Comparison of ENCODE assay signal across 9 cellular contexts in genomic region chr6:125363010-125363359, GRCh38.
A peak's percentile ranks its signal among the peaks of the same experiment; 100 is the strongest.
DNase-seq lines count a peak whose midpoint lies in the region; ATAC-seq and TF ChIP-seq lines count a peak whose summit lies in the region.
"Had no signal": no experiment of that assay in that cellular context is flagged by ENCODE, and none has a peak within 500 bp of the region (broad histone marks: within the 10 kb centered on the region; RNA-seq: fewer than 3 reads in every experiment).

No MANE protein-coding gene starts in this region.

- POLR2A ChIA-PET in BJ (lab: Charles Lee), result no interaction called here

- TF ChIP-seq CTCF in BJ (IDR thresholded peaks at IDR 0.05; ENCODE audit: insufficient read depth, low read depth, low read length) (no peak), RWPE2 (IDR thresholded peaks at IDR 0.05; ENCODE audit: poor library complexity, severe bottlenecking) (no peak), fibroblast of villous mesenchyme (IDR thresholded peaks at IDR 0.05; ENCODE audit: insufficient read depth, low read depth, low read length) (no peak), omental fat pad (IDR thresholded peaks at IDR 0.05) (no peak)

- peaks cover 48% of the 10 kb centered on the region for H3K27me3 Mint-ChIP-seq in T-helper 2 cell treated with Interferon-gamma antibody and Interleukin-4, amounts not matched to agents 5 μg/mL and 100 μg/mL, for 36 hours (ENCODE audit: low read depth)

- no peaks in the 10 kb centered on the region for H3K9me3 Mint-ChIP-seq in T-helper 2 cell treated with Interferon-gamma antibody and Interleukin-4, amounts not matched to agents 5 μg/mL and 100 μg/mL, for 36 hours
- H3K9me3 Mint-ChIP-seq: IgD-negative memory B cell had no signal

- H3K9me3 ChIP-seq in RWPE2 (ENCODE audit: severe bottlenecking), result no peaks in the 10 kb centered on the region

- H3K4me1 ChIP-seq in RWPE2 (ENCODE audit: insufficient read depth, poor library complexity, severe bottlenecking), result no peaks in the 10 kb centered on the region

- ATAC-seq in RWPE2 (ENCODE audit: low read depth), result peak; percentile 74
- ATAC-seq in omental fat pad (ENCODE audit: low FRiP score), result peak; percentile 34
- no peak for ATAC-seq in HG03095 (IDR thresholded peaks at IDR 0.05; ENCODE audit: unreplicated experiment)

- H3K36me3 ChIP-seq in BJ (ENCODE audit: control insufficient read depth, insufficient read depth, low read length) (no peaks in the 10 kb centered on the region), RWPE2 (ENCODE audit: low read depth) (no peaks in the 10 kb centered on the region)

- H3K4me3 Mint-ChIP-seq in T-helper 2 cell treated with Interferon-gamma antibody and Interleukin-4, amounts not matched to agents 5 μg/mL and 100 μg/mL, for 36 hours, result no peak overlapping the region

- H3K36me3 Mint-ChIP-seq in T-helper 2 cell treated with Interferon-gamma antibody and Interleukin-4, amounts not matched to agents 5 μg/mL and 100 μg/mL, for 36 hours (ENCODE audit: low read depth), result no peaks in the 10 kb centered on the region
- H3K36me3 Mint-ChIP-seq: IgD-negative memory B cell had no signal

- peaks cover 8% of the 10 kb centered on the region for H3K27me3 ChIP-seq in BJ (ENCODE audit: control insufficient read depth, insufficient read depth, low read length)
- no peaks in the 10 kb centered on the region for H3K27me3 ChIP-seq in RWPE2 (ENCODE audit: insufficient read depth, poor library complexity, severe bottlenecking)

- DNase-seq in BJ (ENCODE audit: low read depth), result no peak
- DNase-seq in RWPE2 (ENCODE audit: low spot score), result no peak
- DNase-seq in fibroblast of villous mesenchyme (ENCODE audit: low read depth), result peak; percentile 31
- no peak for DNase-seq in omental fat pad (ENCODE audit: low spot score)
- DNase-seq in T-helper 2 cell treated with Interferon-gamma antibody and Interleukin-4, amounts not matched to agents 5 μg/mL and 100 μg/mL, for 36 hours (ENCODE audit: low spot score), result no peak
- DNase-seq in G401 (ENCODE audit: low spot score), result no peak
- DNase-seq in T1000 (lab: John Stamatoyannopoulos, UW), result no peak

- H3K27ac Mint-ChIP-seq in T-helper 2 cell treated with Interferon-gamma antibody and Interleukin-4, amounts not matched to agents 5 μg/mL and 100 μg/mL, for 36 hours, result no peak overlapping the region

- peaks cover 3% of the 10 kb centered on the region for H3K4me1 Mint-ChIP-seq in T-helper 2 cell treated with Interferon-gamma antibody and Interleukin-4, amounts not matched to agents 5 μg/mL and 100 μg/mL, for 36 hours (ENCODE audit: low read depth)

- CTCF ChIA-PET in BJ (lab: Yijun Ruan, JAX), result no interaction called here

- in situ Hi-C loops in G401 (cut with HindIII; ENCODE audit: low sequenced_read_pairs), result no loop called here

- no peak overlapping the region for H3K27ac ChIP-seq in RWPE2 (ENCODE audit: poor library complexity, severe bottlenecking)

- peak overlapping the region; percentile 35 for H3K4me3 ChIP-seq in BJ (ENCODE audit: low read depth, low read length)
- H3K4me3 ChIP-seq in RWPE2 (ENCODE audit: severe bottlenecking), result peak overlapping the region; percentile 14
- peak overlapping the region; percentile 53 for H3K4me3 ChIP-seq in fibroblast of villous mesenchyme (ENCODE audit: low read depth, low read length)
